In genomic region chr7:100013328-100013676, GRCh38 we compare ENCODE assay signal across 1 cellular context.
TF ChIP-seq lines count a peak whose summit lies in the region.

No MANE protein-coding gene starts in this region.

TF ChIP-seq in GM12878, 131 proteins besides CTCF, POLR2A, EP300 and RAD21 (continued from another document):
- TF ChIP-seq FOS (IDR thresholded peaks at IDR 0.05; ENCODE audit: borderline replicate concordance, extremely low read depth, insufficient read length), result no peak
- TF ChIP-seq CHD1 (IDR thresholded peaks at IDR 0.05; ENCODE audit: low read depth, low read length), result no peak
- TF ChIP-seq E2F8 (IDR thresholded peaks at IDR 0.05; ENCODE audit: low read depth, partially characterized antibody), result no peak
- TF ChIP-seq YBX1 (IDR thresholded peaks at IDR 0.05), result no peak
- no peak for TF ChIP-seq E4F1 (IDR thresholded peaks at IDR 0.05; ENCODE audit: borderline replicate concordance, partially characterized antibody)
- TF ChIP-seq NR2C2 (IDR thresholded peaks at IDR 0.05; ENCODE audit: borderline replicate concordance, control insufficient read depth, insufficient read length, low read depth), result no peak
- TF ChIP-seq ZNF207 (IDR thresholded peaks at IDR 0.05; ENCODE audit: borderline replicate concordance), result no peak
- no peak for TF ChIP-seq EGR1 (IDR thresholded peaks at IDR 0.05; ENCODE audit: borderline replicate concordance in 1 of 2, low read depth in 2 of 2, low read length in 2 of 2)
- no peak for TF ChIP-seq SRF (IDR thresholded peaks at IDR 0.05; ENCODE audit: low read depth in 2 of 2, low read length in 2 of 2)
